ENCODE assay signal across 19 cellular contexts in genomic region chr1:93729502-93729901, GRCh38. TPM values are rescaled to one million over a fixed set of nuclear protein-coding genes. Genes with fewer than 3 reads are reported as not detected.
DNase-seq lines count a peak whose midpoint lies in the region; ATAC-seq, FAIRE-seq and TF ChIP-seq lines count a peak whose summit lies in the region.
"Had no signal": no experiment of that assay in that cellular context is flagged by ENCODE, and none has a peak within 500 bp of the region (broad histone marks: within the 10 kb centered on the region; RNA-seq: fewer than 3 reads in every experiment).

No MANE protein-coding gene starts in this region.

- no peaks in the 10 kb centered on the region for H3K9me3 Mint-ChIP-seq in Caco-2 (ENCODE audit: unreplicated experiment)
- H3K9me3 Mint-ChIP-seq: activated T-helper 17 cell treated with anti-CD3 and anti-CD28 coated beads, Interleukin-2, amount 50 U/mL, for 72 hours had no signal

- no peak for FAIRE-seq in H54 (lab: Jason Lieb, UNC)

- H3K4me3 Mint-ChIP-seq in Caco-2 (ENCODE audit: unreplicated experiment), result no peak overlapping the region
- H3K4me3 Mint-ChIP-seq: activated T-helper 17 cell treated with anti-CD3 and anti-CD28 coated beads, Interleukin-2, amount 50 U/mL, for 72 hours had no signal

- peaks cover 47% of the 10 kb centered on the region for H3K4me1 ChIP-seq in OCI-LY7 (ENCODE audit: insufficient read depth, low read length, poor library complexity, severe bottlenecking)
- H3K4me1 ChIP-seq in Caco-2, result no peaks in the 10 kb centered on the region
- H3K4me1 ChIP-seq: adrenal gland had no signal

- H3K36me3 ChIP-seq in OCI-LY7 (ENCODE audit: insufficient read depth, low read length), result no peaks in the 10 kb centered on the region
- no peaks in the 10 kb centered on the region for H3K36me3 ChIP-seq in Caco-2 (ENCODE audit: control insufficient read depth, insufficient read depth, low read length)
- H3K36me3 ChIP-seq: adrenal gland, ovary, WERI-Rb-1 had no signal

- TF ChIP-seq POLR2A in H54 (IDR thresholded peaks at IDR 0.05; ENCODE audit: low read depth, low read length), result no peak

- H3K4me1 Mint-ChIP-seq in Caco-2 (ENCODE audit: low read depth, unreplicated experiment), result no peaks in the 10 kb centered on the region
- H3K4me1 Mint-ChIP-seq: activated T-helper 17 cell treated with anti-CD3 and anti-CD28 coated beads, Interleukin-2, amount 50 U/mL, for 72 hours had no signal

- no peak overlapping the region for H3K4me2 ChIP-seq in OCI-LY7 (ENCODE audit: low read length)

- peak overlapping the region; percentile 13; the same call in 1 of the 2 replicates for H2AFZ ChIP-seq in OCI-LY7 (ENCODE audit: low read length)

- H3K36me3 Mint-ChIP-seq in Caco-2 (ENCODE audit: insufficient read depth, unreplicated experiment), result no peaks in the 10 kb centered on the region

- H3K27ac ChIP-seq in OCI-LY7 (ENCODE audit: low read depth, low read length, poor library complexity, severe bottlenecking), result no peak overlapping the region
- H3K27ac ChIP-seq: adrenal gland, ovary, WERI-Rb-1 had no signal

- no peak overlapping the region for H3K4me3 ChIP-seq in OCI-LY7 (ENCODE audit: low read depth, low read length, poor library complexity, severe bottlenecking)
- no peak overlapping the region for H3K4me3 ChIP-seq in Caco-2 (ENCODE audit: low read depth, low read length)
- H3K4me3 ChIP-seq: adrenal gland, ovary had no signal

- no peaks in the 10 kb centered on the region for H3K9me2 ChIP-seq in OCI-LY7 (ENCODE audit: insufficient read depth, low read length)

- BruUV-seq in OCI-LY7 (replicated peaks; lab: Mats Ljungman, UMichigan) (no TSS peak), Caco-2 (replicated peaks; lab: Mats Ljungman, UMichigan) (no TSS peak)

- CTCF ChIA-PET in OCI-LY7 (lab: Charles Lee; ENCODE audit: unreplicated experiment), result interaction anchor here (2.1 kb wide), 1 partner anchor 14 kb away, joined by 4 read pairs; no protein-coding TSS in a partner anchor
- CTCF ChIA-PET in Caco-2 (lab: Charles Lee), result no interaction called here

- POLR2A ChIA-PET in OCI-LY7 (lab: Charles Lee), result interaction anchor here (1.1 to 1.5 kb wide), 4 partner anchors 14 to 24 kb away, joined by 3 to 5 read pairs (median 3); no protein-coding TSS in a partner anchor
- POLR2A ChIA-PET in Caco-2 (lab: Charles Lee), result no interaction called here

- no peak overlapping the region for H3K27ac Mint-ChIP-seq in Caco-2 (ENCODE audit: unreplicated experiment)
- H3K27ac Mint-ChIP-seq: activated T-helper 17 cell treated with anti-CD3 and anti-CD28 coated beads, Interleukin-2, amount 50 U/mL, for 72 hours had no signal

- DNase-seq in Ammon's horn (ENCODE audit: low spot score) (peak; percentile 33), OCI-LY7 (ENCODE audit: low spot score) (peak; percentile 31), Caco-2 (no peak), H54 (ENCODE audit: insufficient read length, low spot score) (no peak), mucosa of gallbladder (ENCODE audit: low spot score) (no peak)
- DNase-seq: adrenal gland; Calu3; cerebellar nuclear complex; GF-D8; NCI-H2029 treated with DMSO at 0.1 percent for 48 hours; NCI-H526; ovary; stimulated activated naive CD8-positive, alpha-beta T cell treated with anti-CD3 and anti-CD28 coated beads, Interleukin-15, Interleukin-2, amounts not matched to agents 100 U/mL and 50 U/mL, for 24 hours; WERI-Rb-1 had no signal

- H3K27me3 Mint-ChIP-seq in Caco-2 (ENCODE audit: insufficient read depth, unreplicated experiment), result no peaks in the 10 kb centered on the region
- H3K27me3 Mint-ChIP-seq: activated T-helper 17 cell treated with anti-CD3 and anti-CD28 coated beads, Interleukin-2, amount 50 U/mL, for 72 hours had no signal

- H3K27me3 ChIP-seq in Caco-2 (replicated peaks; ENCODE audit: control insufficient read depth, insufficient read depth, low read length), result no peaks in the 10 kb centered on the region
- H3K27me3 ChIP-seq: adrenal gland, ovary had no signal

- H4K20me1 ChIP-seq in OCI-LY7 (ENCODE audit: insufficient read depth, low read length), result no peaks in the 10 kb centered on the region

- H3K9me3 ChIP-seq in OCI-LY7 (ENCODE audit: low read length), result no peaks in the 10 kb centered on the region
- no peaks in the 10 kb centered on the region for H3K9me3 ChIP-seq in Caco-2
- H3K9me3 ChIP-seq: adrenal gland, ovary had no signal

- no peaks in the 10 kb centered on the region for H3K79me2 ChIP-seq in OCI-LY7 (ENCODE audit: insufficient read depth, low read depth, low read length)

- TF ChIP-seq CTCF in OCI-LY7 (conservative IDR thresholded peaks at IDR 0.05; ENCODE audit: low read length) (no peak), Caco-2 (IDR thresholded peaks at IDR 0.05; ENCODE audit: insufficient read depth in 1 of 2, low read depth in 1 of 2, low read length in 1 of 2, severe bottlenecking in 1 of 2, unreplicated experiment in 1 of 2) (no peak)

- ATAC-seq in GM18520 (IDR thresholded peaks at IDR 0.05; ENCODE audit: unreplicated experiment), result peak; percentile 59
- ATAC-seq in HG02798 (IDR thresholded peaks at IDR 0.05; ENCODE audit: poor library complexity, unreplicated experiment), result peak; percentile 46
- no peak for ATAC-seq in HG03354 (IDR thresholded peaks at IDR 0.05; ENCODE audit: poor library complexity, severe bottlenecking, unreplicated experiment)
- ATAC-seq: activated T-helper 17 cell treated with anti-CD3 and anti-CD28 coated beads, Interleukin-2, amount 50 U/mL, for 72 hours; HCT116; stimulated activated naive CD8-positive, alpha-beta T cell treated with anti-CD3 and anti-CD28 coated beads, Interleukin-15, Interleukin-2, amounts not matched to agents 100 U/mL and 50 U/mL, for 24 hours had no signal

- intact Hi-C loops in OCI-LY7 (cut with micrococcal nuclease; ENCODE audit: unreplicated experiment) (no loop called here), Caco-2 (cut with micrococcal nuclease; ENCODE audit: unreplicated experiment) (no loop called here)

RNA-seq across cellular contexts. Expression of gene BCAR3, which starts 47.9 kb away (rescaled TPM):
- total RNA-seq in OCI-LY7 (2014; rRNA removed; shearing (Covaris generic)), result 12.0 and 16.3 TPM in 2 replicates
- total RNA-seq in OCI-LY7 (2022), result 18.8 and 24.2 TPM in 2 replicates
- total RNA-seq in Caco-2 (2022), result 9.3 and 9.9 TPM in 2 replicates
- 51.8 TPM for total RNA-seq in mucosa of gallbladder

Comparison
In these comparisons a context has a peak if more than half of its experiments do, and no peak if none do; other contexts are left out.
1. DNase-seq: peak in Ammon's horn (single experiment) and OCI-LY7 (single experiment); none in Caco-2 (0 of 2), H54 (single experiment) and mucosa of gallbladder (single experiment).